In the genomic region with DNA sequence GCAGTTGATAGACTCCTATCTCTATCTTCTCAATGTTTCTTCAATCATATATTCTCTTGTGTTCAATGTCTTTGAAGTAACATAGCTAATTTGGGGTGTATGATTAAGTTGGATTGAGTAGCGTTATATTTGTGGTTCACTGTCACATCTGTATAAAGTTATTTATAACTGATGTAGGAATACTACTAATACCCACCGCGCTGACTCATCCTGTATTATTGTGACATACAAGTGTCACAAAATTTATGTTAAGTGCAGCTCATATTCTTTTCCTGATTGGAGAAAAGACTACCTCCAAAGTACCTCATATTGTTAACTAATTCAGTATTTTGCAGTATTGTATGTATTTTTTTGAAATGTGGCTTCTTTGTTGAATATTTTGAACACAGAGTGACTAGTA, we compare ENCODE assay signal across 18 cellular contexts.
A peak's percentile ranks its signal among the peaks of the same experiment; 100 is the strongest.
DNase-seq lines count a peak whose midpoint lies in the region; FAIRE-seq and TF ChIP-seq lines count a peak whose summit lies in the region.
"Had no signal": no experiment of that assay in that cellular context is flagged by ENCODE, and none has a peak within 500 bp of the region (broad histone marks: within the 10 kb centered on the region; RNA-seq: fewer than 3 reads in every experiment).

No MANE protein-coding gene starts in this region.

- no peak overlapping the region for H3K4me2 ChIP-seq in H1 (ENCODE audit: insufficient read depth in 1 of 2, low read depth in 2 of 2, low read length in 2 of 2)

- no peak for TF ChIP-seq CTCF in H1 (IDR thresholded peaks at IDR 0.05; ENCODE audit: control extremely low read depth in 1 of 3, insufficient read depth in 1 of 3, low read depth in 1 of 3, low read length in 3 of 3)
- no peak for TF ChIP-seq CTCF in foreskin fibroblast (IDR thresholded peaks at IDR 0.05; ENCODE audit: low read depth, low read length)
- no peak for TF ChIP-seq CTCF in esophagus muscularis mucosa (IDR thresholded peaks at IDR 0.05)

- H3K4ac ChIP-seq in H1 (replicated peaks; ENCODE audit: insufficient read length, low read depth, low read length): no peak overlapping the region

- 90% methylated on average over 3 of the region's 3 CpGs; no CpG with 5 or more reads in 1 of the 2 experiments for WGBS in H1 (ENCODE audit: extremely low coverage in 1 of 2, insufficient coverage in 1 of 2, insufficient read length in 1 of 2, insufficient replicate concordance in 2 of 2, low coverage in 1 of 2, low lambda C conversion rate in 2 of 2, missing lambda C conversion rate in 1 of 2), 2 experiments
- WGBS in esophagus muscularis mucosa: 87% methylated on average over 3 of the region's 3 CpGs

- H3K9ac ChIP-seq in HUES48 (ENCODE audit: low read depth, low read length): no peak overlapping the region
- H3K9ac ChIP-seq in H1 (replicated peaks in 1 of 4; ENCODE audit: extremely low read depth in 1 of 4, low read depth in 3 of 4, low read length in 3 of 4): no peak overlapping the region

- peak overlapping the region; percentile 14 for H2BK120ac ChIP-seq in H1 (replicated peaks; ENCODE audit: low read depth, low read length)

- H3K4me1 ChIP-seq in HUES48 (ENCODE audit: control insufficient read depth, insufficient read depth, low read length): peaks cover 27% of the 10 kb centered on the region
- peaks cover 0 to 3% (median 0%) of the 10 kb centered on the region in 4 experiments; a peak in 2 of 7 replicates for H3K4me1 ChIP-seq in H1 (replicated peaks in 1 of 4; ENCODE audit: control insufficient read depth in 3 of 4, insufficient read depth in 4 of 4, low read length in 3 of 4)
- H3K4me1 ChIP-seq in esophagus muscularis mucosa: no peaks in the 10 kb centered on the region
- H3K4me1 ChIP-seq: BE2C had no signal

- no peak overlapping the region for H2AK5ac ChIP-seq in H1 (ENCODE audit: low read depth, low read length)

- intact Hi-C loops in esophagus muscularis mucosa (cut with DNase I): no loop called here

- H3K27ac ChIP-seq in HUES48 (ENCODE audit: low read depth, low read length): peak overlapping the region; percentile 27
- no peak overlapping the region for H3K27ac ChIP-seq in H1 (ENCODE audit: low read depth, low read length)
- H3K27ac ChIP-seq in esophagus muscularis mucosa (replicated peaks in 1 of 4): no peak overlapping the region
- H3K27ac ChIP-seq: C4-2B, HL-60 had no signal

- H3K18ac ChIP-seq in H1 (ENCODE audit: extremely low read depth, low read length): no peak overlapping the region

- no peak overlapping the region for H2BK12ac ChIP-seq in H1 (ENCODE audit: low read depth, low read length)

- H2BK5ac ChIP-seq in H1 (ENCODE audit: low read depth, low read length): no peak overlapping the region

- FAIRE-seq in H1 (lab: Jason Lieb, UNC): no peak
- FAIRE-seq: D721Med, GM12892 had no signal

- H3K36me3 ChIP-seq in HUES48 (ENCODE audit: control insufficient read depth, insufficient read depth, low read length) (no peaks in the 10 kb centered on the region), H1 (ENCODE audit: control insufficient read depth in 2 of 4, insufficient read depth in 4 of 4, low read length in 3 of 4) (no peaks in the 10 kb centered on the region), esophagus muscularis mucosa (no peaks in the 10 kb centered on the region)
- H3K36me3 ChIP-seq: BE2C had no signal

- no peak overlapping the region for H2BK20ac ChIP-seq in H1 (ENCODE audit: low read length)

- no peaks in the 10 kb centered on the region for H3K23me2 ChIP-seq in H1 (ENCODE audit: low read depth, low read length)

- POLR2A ChIA-PET in H1 (lab: Charles Lee; ENCODE audit: partially characterized antibody): no interaction called here

- H3K23ac ChIP-seq in H1 (ENCODE audit: insufficient read length): no peak overlapping the region

- no peak for TF ChIP-seq EP300 in H1 (IDR thresholded peaks at IDR 0.05; ENCODE audit: borderline replicate concordance in 1 of 2, low read depth in 2 of 2, low read length in 2 of 2)
- TF ChIP-seq EP300 in esophagus muscularis mucosa (IDR thresholded peaks at IDR 0.05): no peak

- CTCF ChIA-PET in H1 (lab: Charles Lee; ENCODE audit: partially characterized antibody): no interaction called here

- no peak overlapping the region for H2AFZ ChIP-seq in H1 (ENCODE audit: low read length)

- no peak overlapping the region for H4K5ac ChIP-seq in H1 (ENCODE audit: insufficient read length, low read depth, low read length)

- no peak overlapping the region for H4K91ac ChIP-seq in H1 (replicated peaks; ENCODE audit: insufficient read length, low read length)

- H3K27me3 ChIP-seq in HUES48 (ENCODE audit: control insufficient read depth, insufficient read depth, low read length) (no peaks in the 10 kb centered on the region), H1 (replicated peaks in 1 of 4; ENCODE audit: control insufficient read depth in 3 of 4, extremely low read depth in 1 of 4, insufficient read depth in 3 of 4, low read length in 3 of 4) (no peaks in the 10 kb centered on the region), esophagus muscularis mucosa (no peaks in the 10 kb centered on the region)
- H3K27me3 ChIP-seq: BE2C had no signal

- H3K9me3 ChIP-seq in HUES48 (ENCODE audit: control insufficient read depth, insufficient read depth, low read length) (no peaks in the 10 kb centered on the region; the same call in 1 of the 2 replicates), H1 (ENCODE audit: insufficient read depth in 2 of 2, low read depth in 1 of 2, low read length in 1 of 2) (no peaks in the 10 kb centered on the region), esophagus muscularis mucosa (no peaks in the 10 kb centered on the region)
- H3K9me3 ChIP-seq: BE2C had no signal

- H4K20me1 ChIP-seq in H1 (replicated peaks in 1 of 2; ENCODE audit: control insufficient read depth in 1 of 2, insufficient read depth in 2 of 2, low read length in 2 of 2): no peaks in the 10 kb centered on the region

- no peak overlapping the region for H2BK15ac ChIP-seq in H1 (ENCODE audit: low read length)

- no peak for TF ChIP-seq RAD21 in H1 (IDR thresholded peaks at IDR 0.05 in 1 of 2, conservative IDR thresholded peaks at IDR 0.05 in 1 of 2; ENCODE audit: low read depth in 2 of 2, low read length in 2 of 2)

- no peak overlapping the region for H3K14ac ChIP-seq in H1 (ENCODE audit: insufficient read length)

- no peaks in the 10 kb centered on the region for H3K79me1 ChIP-seq in H1 (ENCODE audit: low read depth, low read length)

- H3K4me3 ChIP-seq in HUES48 (ENCODE audit: low read depth, low read length) (no peak overlapping the region), H1 (ENCODE audit: extremely low read depth in 1 of 4, insufficient read depth in 2 of 4, low read depth in 3 of 4, low read length in 4 of 4) (no peak overlapping the region), foreskin fibroblast (ENCODE audit: low read depth in 1 of 2, low read length in 2 of 2) (no peak overlapping the region), esophagus muscularis mucosa (no peak overlapping the region)

- no peak overlapping the region for H4K8ac ChIP-seq in H1 (ENCODE audit: extremely low read depth, insufficient read depth, low read length)

- DNase-seq in EH (ENCODE audit: low read depth) (peak; percentile 2), H1 (ENCODE audit: low read depth in 1 of 2, low spot score in 2 of 2) (no peak), foreskin fibroblast (peak; percentile 14 to 56), D341Med (ENCODE audit: low spot score) (no peak), Kasumi-1 (lab: John Stamatoyannopoulos, UW) (no peak), T1000 (lab: John Stamatoyannopoulos, UW) (no peak), esophagus muscularis mucosa (ENCODE audit: extremely low spot score) (no peak)
- DNase-seq: ACHN; BE2C; CD4-positive, alpha-beta memory T cell; DMS153; DMS79 treated with DMSO at 0.1 percent for 48 hours; GDM1 had no signal

- no peak overlapping the region for H3K56ac ChIP-seq in H1 (replicated peaks; ENCODE audit: insufficient read length, low read depth, low read length)

- no peak for TF ChIP-seq POLR2A in H1 (IDR thresholded peaks at IDR 0.05; ENCODE audit: control extremely low read depth in 1 of 2, low read depth in 2 of 2, low read length in 2 of 2)
- TF ChIP-seq POLR2A in esophagus muscularis mucosa (IDR thresholded peaks at IDR 0.05; ENCODE audit: low read depth): no peak

- no peaks in the 10 kb centered on the region for H3K79me2 ChIP-seq in H1 (ENCODE audit: control insufficient read depth in 1 of 2, insufficient read depth in 2 of 2, low read length in 2 of 2)

TF ChIP-seq in H1, 55 proteins besides CTCF, POLR2A, EP300 and RAD21:
- TF ChIP-seq SAP30 (IDR thresholded peaks at IDR 0.05; ENCODE audit: insufficient read depth, insufficient replicate concordance, low read length): no peak
- TF ChIP-seq BRCA1 (IDR thresholded peaks at IDR 0.05; ENCODE audit: low read depth, low read length): no peak
- TF ChIP-seq KDM1A (IDR thresholded peaks at IDR 0.05; ENCODE audit: borderline replicate concordance, low read length): no peak
- TF ChIP-seq RFX5 (IDR thresholded peaks at IDR 0.05; ENCODE audit: borderline replicate concordance, low read depth, low read length): no peak
- no peak for TF ChIP-seq CHD2 (IDR thresholded peaks at IDR 0.05; ENCODE audit: low read length)
- no peak for TF ChIP-seq SP4 (IDR thresholded peaks at IDR 0.05; ENCODE audit: low read length)
- TF ChIP-seq POU5F1 (IDR thresholded peaks at IDR 0.05; ENCODE audit: low read depth, low read length): no peak
- no peak for TF ChIP-seq ASH2L (IDR thresholded peaks at IDR 0.05; ENCODE audit: low read length)
- TF ChIP-seq YY1 (IDR thresholded peaks at IDR 0.05; ENCODE audit: low read depth, low read length): no peak
- TF ChIP-seq PHF8 (conservative IDR thresholded peaks at IDR 0.05; ENCODE audit: low read depth, low read length): no peak
- TF ChIP-seq GABPA (IDR thresholded peaks at IDR 0.05; ENCODE audit: borderline replicate concordance, insufficient read depth, low read length): no peak
- TF ChIP-seq POLR2AphosphoS5 (IDR thresholded peaks at IDR 0.05; ENCODE audit: low read depth, low read length): no peak
- no peak for TF ChIP-seq SUZ12 (IDR thresholded peaks at IDR 0.05; ENCODE audit: low read length)
- TF ChIP-seq SIN3A (conservative IDR thresholded peaks at IDR 0.05 in 1 of 2, IDR thresholded peaks at IDR 0.05 in 1 of 2; ENCODE audit: low read depth in 1 of 2, low read length in 2 of 2): no peak
- TF ChIP-seq, protein P1, sequence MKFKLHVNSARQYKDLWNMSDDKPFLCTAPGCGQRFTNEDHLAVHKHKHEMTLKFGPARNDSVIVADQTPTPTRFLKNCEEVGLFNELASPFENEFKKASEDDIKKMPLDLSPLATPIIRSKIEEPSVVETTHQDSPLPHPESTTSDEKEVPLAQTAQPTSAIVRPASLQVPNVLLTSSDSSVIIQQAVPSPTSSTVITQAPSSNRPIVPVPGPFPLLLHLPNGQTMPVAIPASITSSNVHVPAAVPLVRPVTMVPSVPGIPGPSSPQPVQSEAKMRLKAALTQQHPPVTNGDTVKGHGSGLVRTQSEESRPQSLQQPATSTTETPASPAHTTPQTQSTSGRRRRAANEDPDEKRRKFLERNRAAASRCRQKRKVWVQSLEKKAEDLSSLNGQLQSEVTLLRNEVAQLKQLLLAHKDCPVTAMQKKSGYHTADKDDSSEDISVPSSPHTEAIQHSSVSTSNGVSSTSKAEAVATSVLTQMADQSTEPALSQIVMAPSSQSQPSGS (IDR thresholded peaks at IDR 0.05; ENCODE audit: low read length): no peak
- TF ChIP-seq GTF2F1 (IDR thresholded peaks at IDR 0.05; ENCODE audit: borderline replicate concordance, low read depth, low read length): no peak

Comparison
In these comparisons a context has a peak if more than half of its experiments do, and no peak if none do; other contexts are left out.
1. DNase-seq: peak in EH (single experiment) and foreskin fibroblast (2 of 2); none in H1 (0 of 2), D341Med (single experiment), Kasumi-1 (0 of 2), T1000 (single experiment) and esophagus muscularis mucosa (single experiment).